16 cellular contexts compared by ENCODE assay signal in genomic region chr11:78031629-78032028, GRCh38. TPM values are rescaled to one million over a fixed set of nuclear protein-coding genes. Genes with fewer than 3 reads are reported as not detected.
DNase-seq lines count a peak whose midpoint lies in the region; ATAC-seq and TF ChIP-seq lines count a peak whose summit lies in the region.
"Had no signal": no experiment of that assay in that cellular context is flagged by ENCODE, and none has a peak within 500 bp of the region (broad histone marks: within the 10 kb centered on the region; RNA-seq: fewer than 3 reads in every experiment).

No MANE protein-coding gene starts in this region.

- H3K9ac ChIP-seq in BLaER1: no peak overlapping the region

- TF ChIP-seq CTCF in CD14-positive monocyte (IDR thresholded peaks at IDR 0.05) (no peak), adrenal gland (IDR thresholded peaks at IDR 0.05) (no peak)

- H3K27me3 ChIP-seq in BLaER1 (no peaks in the 10 kb centered on the region), adrenal gland (no peaks in the 10 kb centered on the region)
- H3K27me3 ChIP-seq: tibial artery had no signal

- 84 to 100% (median 94%) methylated on average over 3 of the region's 3 CpGs for WGBS in adrenal gland, 4 donors

- H3K4me2 ChIP-seq in BLaER1: peak overlapping the region; percentile 36

- H3K4me1 ChIP-seq in BLaER1 (peaks cover 26% of the 10 kb centered on the region), adrenal gland (replicated peaks in 1 of 2) (peaks cover 22 to 23% of the 10 kb centered on the region in 2 donors)

- peak; percentile 95 for ATAC-seq in GM19351 (IDR thresholded peaks at IDR 0.05; ENCODE audit: unreplicated experiment)
- ATAC-seq in HG03064 (IDR thresholded peaks at IDR 0.05; ENCODE audit: low read depth, unreplicated experiment): peak; percentile 79
- ATAC-seq: activated CD4-positive, alpha-beta T cell treated with anti-CD3 and anti-CD28 coated beads for 36 hours had no signal

- no peaks in the 10 kb centered on the region for H3K4me1 Mint-ChIP-seq in CD14-positive monocyte
- H3K4me1 Mint-ChIP-seq: activated CD4-positive, alpha-beta T cell treated with anti-CD3 and anti-CD28 coated beads for 36 hours; central memory CD8-positive, alpha-beta T cell had no signal

- H3K4me3 Mint-ChIP-seq in CD14-positive monocyte: no peak overlapping the region
- H3K4me3 Mint-ChIP-seq: activated CD4-positive, alpha-beta T cell treated with anti-CD3 and anti-CD28 coated beads for 36 hours; central memory CD8-positive, alpha-beta T cell had no signal

- H3K4me3 ChIP-seq in BLaER1 (no peak overlapping the region), adrenal gland (no peak overlapping the region)
- H3K4me3 ChIP-seq: tibial artery had no signal

- peaks cover 0 to 5% (median 5%) of the 10 kb centered on the region in 3 donors for H3K27me3 Mint-ChIP-seq in CD14-positive monocyte (ENCODE audit: low read depth in 3 of 3)
- H3K27me3 Mint-ChIP-seq: activated CD4-positive, alpha-beta T cell treated with anti-CD3 and anti-CD28 coated beads for 36 hours; central memory CD8-positive, alpha-beta T cell had no signal

- no peaks in the 10 kb centered on the region for H4K20me1 ChIP-seq in BLaER1

- no peaks in the 10 kb centered on the region for H3K9me3 ChIP-seq in BLaER1
- no peaks in the 10 kb centered on the region for H3K9me3 ChIP-seq in adrenal gland (replicated peaks in 1 of 3)
- H3K9me3 ChIP-seq: tibial artery had no signal

- intact Hi-C loops in CD14-positive monocyte (cut with micrococcal nuclease) (no loop called here), adrenal gland (cut with DNase I) (no loop called here)

- in situ Hi-C loops in G401 (cut with HindIII; ENCODE audit: low sequenced_read_pairs): no loop called here

- no peaks in the 10 kb centered on the region for H3K36me3 ChIP-seq in BLaER1
- no peaks in the 10 kb centered on the region for H3K36me3 ChIP-seq in adrenal gland (replicated peaks in 1 of 2)
- H3K36me3 ChIP-seq: tibial artery had no signal

- H3K27ac ChIP-seq in BLaER1 (no peak overlapping the region), adrenal gland (no peak overlapping the region)
- H3K27ac ChIP-seq: tibial artery had no signal

- H3K27ac Mint-ChIP-seq in CD14-positive monocyte: no peak overlapping the region
- H3K27ac Mint-ChIP-seq: activated CD4-positive, alpha-beta T cell treated with anti-CD3 and anti-CD28 coated beads for 36 hours had no signal

- H3K36me3 Mint-ChIP-seq in CD14-positive monocyte: no peaks in the 10 kb centered on the region

- peak; percentile 88 for DNase-seq in OCI-M1 (lab: John Stamatoyannopoulos, UW)
- DNase-seq in CD14-positive monocyte (ENCODE audit: low spot score): no peak
- DNase-seq in adrenal gland: no peak
- DNase-seq in G401 (ENCODE audit: low spot score): no peak
- DNase-seq in NCI-H345 treated with DMSO at 0.1 percent for 48 hours (lab: John Stamatoyannopoulos, UW; ENCODE audit: unreplicated experiment): no peak
- DNase-seq: activated CD4-positive, alpha-beta T cell treated with anti-CD3 and anti-CD28 coated beads for 36 hours; GF-D8; NCI-H524 treated with DMSO at 0.1 percent for 48 hours; tibial artery had no signal

- peaks cover 0 to 3% (median 0%) of the 10 kb centered on the region in 7 donors for H3K9me3 Mint-ChIP-seq in CD14-positive monocyte
- H3K9me3 Mint-ChIP-seq: central memory CD8-positive, alpha-beta T cell had no signal

- TF ChIP-seq POLR2A in adrenal gland (IDR thresholded peaks at IDR 0.05): no peak

RNA-seq across cellular contexts. Expression of gene KCTD14, which starts 8.6 kb away (rescaled TPM):
- polyA plus RNA-seq in CD14-positive monocyte (under 1 TPM; 0.14 to 0.33 TPM), adrenal gland (10 to 100 TPM in 2 of 3 donors, 1 to 10 TPM in 1; 9.5 to 84.7 (median 19.6) TPM)
- 10 to 100 TPM; 12.7 to 67.0 (median 30.6) TPM for total RNA-seq in adrenal gland
- total RNA-seq in G401 (2014; rRNA removed; shearing (Covaris generic)): 9.6 and 16.9 TPM in 2 replicates
- total RNA-seq: mononuclear cell had no signal

RNA-seq across cellular contexts. Expression of gene THRSP, which starts 32.0 kb away (rescaled TPM):
- not detected for polyA plus RNA-seq in CD14-positive monocyte
- 10 to 100 TPM in 1 of 8 donors, 1 to 10 TPM in 3, under 1 TPM in 3, not detected in 1; 0.28 to 16.6 (median 1.3) TPM for total RNA-seq in adrenal gland
- polyA plus RNA-seq in adrenal gland: 10 to 100 TPM in 1 of 3 donors, 1 to 10 TPM in 1, under 1 TPM in 1; 0.77 to 64.5 (median 4.2) TPM
- not detected in 2 replicates for total RNA-seq in G401 (2014; rRNA removed; shearing (Covaris generic))
- total RNA-seq: activated CD4-positive, alpha-beta T cell treated with anti-CD3 and anti-CD28 coated beads for 36 hours; M059J; renal cortical epithelial cell had no signal

RNA-seq across cellular contexts. Expression of gene INTS4, which starts 37.2 kb away (rescaled TPM):
- polyA plus RNA-seq in CD14-positive monocyte: 10 to 100 TPM; 23.5 to 29.0 TPM
- 10 to 100 TPM; 17.8 to 47.8 (median 38.3) TPM for total RNA-seq in adrenal gland
- 10 to 100 TPM; 34.4 to 37.3 (median 36.5) TPM for polyA plus RNA-seq in adrenal gland
- total RNA-seq in G401 (2014; rRNA removed; shearing (Covaris generic)): 16.8 and 23.0 TPM in 2 replicates

RNA-seq across cellular contexts. Expression of gene NDUFC2, which starts 48.0 kb away (rescaled TPM):
- polyA plus RNA-seq in CD14-positive monocyte: 100 to 1,000 TPM; 209 to 219 TPM
- 100 to 1,000 TPM; 259 to 437 (median 369) TPM for total RNA-seq in adrenal gland
- 100 to 1,000 TPM in 2 of 3 donors, 10 to 100 TPM in 1; 75.4 to 200 (median 139) TPM for polyA plus RNA-seq in adrenal gland
- total RNA-seq in G401 (2014; rRNA removed; shearing (Covaris generic)): 175 and 183 TPM in 2 replicates
